In the genomic region with DNA sequence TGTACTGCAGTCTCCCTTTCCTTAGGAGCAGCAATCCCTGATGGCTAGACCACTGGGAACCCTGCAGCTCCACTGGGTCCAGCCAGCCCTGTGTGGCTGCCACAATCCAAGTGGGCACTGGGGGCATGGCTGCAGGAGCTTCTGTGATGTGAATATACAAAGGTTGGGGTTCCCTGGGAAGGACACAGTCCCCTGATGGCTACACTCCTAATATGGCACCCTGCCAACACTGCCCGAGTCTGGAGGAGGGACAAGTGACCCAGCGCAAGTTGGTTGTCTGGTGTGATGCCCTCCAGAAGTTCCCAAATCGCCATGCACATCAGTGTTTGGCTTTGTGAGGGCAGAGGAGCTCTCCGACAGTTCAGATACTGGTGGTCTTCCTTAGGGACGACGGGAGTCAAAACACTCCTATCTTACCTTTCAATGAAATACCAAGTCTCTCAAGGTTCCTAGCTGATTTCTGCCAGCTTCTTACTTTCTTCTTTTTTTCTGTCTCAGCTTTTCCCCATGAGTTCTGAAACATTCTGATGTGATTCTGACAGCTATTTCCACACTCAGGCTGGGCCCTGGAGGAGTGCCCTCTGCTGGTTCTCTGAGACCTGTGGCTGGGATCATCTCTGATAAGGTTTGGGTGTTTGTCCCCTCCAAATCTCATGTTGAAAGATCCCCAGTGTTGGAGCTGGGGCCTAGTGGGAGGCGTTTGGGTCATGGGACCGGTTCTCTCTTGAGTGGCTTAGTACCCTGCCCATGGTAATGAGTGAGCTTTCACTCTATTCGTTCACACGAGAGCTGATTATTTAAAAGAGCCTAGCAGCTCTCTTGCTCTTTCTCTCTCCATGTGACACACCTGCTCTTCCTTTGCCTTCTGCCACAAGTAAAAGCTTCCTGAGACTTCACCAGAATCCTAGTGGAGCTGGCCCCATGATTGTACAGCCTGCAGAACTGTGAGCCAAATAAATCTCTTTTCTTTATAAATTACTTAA, we compare ENCODE assay signal across 11 cellular contexts. TPM values are rescaled to one million over a fixed set of nuclear protein-coding genes. Genes with fewer than 3 reads are reported as not detected.
A peak's percentile ranks its signal among the peaks of the same experiment; 100 is the strongest.
DNase-seq lines count a peak whose midpoint lies in the region; ATAC-seq and TF ChIP-seq lines count a peak whose summit lies in the region.
"Had no signal": no experiment of that assay in that cellular context is flagged by ENCODE, and none has a peak within 500 bp of the region (broad histone marks: within the 10 kb centered on the region; RNA-seq: fewer than 3 reads in every experiment).

No MANE protein-coding gene starts in this region.

- H3K4me3 ChIP-seq in right atrium auricular region = no peak overlapping the region
- H3K4me3 ChIP-seq: testis had no signal

- H3K4me1 Mint-ChIP-seq in activated T-cell treated with anti-CD3 and anti-CD28 coated beads, Interleukin-2, amount 50 U/mL, for 24 hours (ENCODE audit: low read depth) = no peaks in the 10 kb centered on the region
- H3K4me1 Mint-ChIP-seq: naive thymus-derived CD8-positive, alpha-beta T cell had no signal

- in situ Hi-C loops in ACHN (cut with HindIII; ENCODE audit: low pct_ligation_motif_present, low pct_unique_long_range_greater_than_20kb, low sequenced_read_pairs) = no loop called here

- no peak for ATAC-seq in GM21381 (IDR thresholded peaks at IDR 0.05; ENCODE audit: unreplicated experiment)
- no peak for ATAC-seq in GM21723 (IDR thresholded peaks at IDR 0.05; ENCODE audit: unreplicated experiment)
- ATAC-seq: naive thymus-derived CD8-positive, alpha-beta T cell had no signal

- no peak overlapping the region for H3K27ac Mint-ChIP-seq in activated T-cell treated with anti-CD3 and anti-CD28 coated beads, Interleukin-2, amount 50 U/mL, for 24 hours
- H3K27ac Mint-ChIP-seq: naive thymus-derived CD8-positive, alpha-beta T cell had no signal

- H3K9me3 ChIP-seq in right atrium auricular region = peaks cover 0 to 3% of the 10 kb centered on the region in 2 donors
- H3K9me3 ChIP-seq: testis had no signal

- H3K9me3 Mint-ChIP-seq in activated T-cell treated with anti-CD3 and anti-CD28 coated beads, Interleukin-2, amount 50 U/mL, for 24 hours = peaks cover 5% of the 10 kb centered on the region

- no peak overlapping the region for H3K4me3 Mint-ChIP-seq in activated T-cell treated with anti-CD3 and anti-CD28 coated beads, Interleukin-2, amount 50 U/mL, for 24 hours
- H3K4me3 Mint-ChIP-seq: naive thymus-derived CD8-positive, alpha-beta T cell had no signal

- no peaks in the 10 kb centered on the region for H3K36me3 ChIP-seq in right atrium auricular region

- peaks cover 19% of the 10 kb centered on the region for H3K27me3 Mint-ChIP-seq in activated T-cell treated with anti-CD3 and anti-CD28 coated beads, Interleukin-2, amount 50 U/mL, for 24 hours

- H3K36me3 Mint-ChIP-seq in activated T-cell treated with anti-CD3 and anti-CD28 coated beads, Interleukin-2, amount 50 U/mL, for 24 hours (ENCODE audit: low read depth) = no peaks in the 10 kb centered on the region

- H3K27me3 ChIP-seq in right atrium auricular region = no peaks in the 10 kb centered on the region
- H3K27me3 ChIP-seq: testis had no signal

- H3K4me1 ChIP-seq in right atrium auricular region = no peaks in the 10 kb centered on the region
- H3K4me1 ChIP-seq: testis had no signal

- no peak overlapping the region for H3K27ac ChIP-seq in right atrium auricular region
- H3K27ac ChIP-seq: testis had no signal

- peak; percentile 74 for TF ChIP-seq CTCF in GM12873 (IDR thresholded peaks at IDR 0.05; ENCODE audit: insufficient read depth, low read depth, low read length, missing control alignments)
- peak; percentile 34 to 56 for TF ChIP-seq CTCF in right atrium auricular region (IDR thresholded peaks at IDR 0.05)

- DNase-seq in ACHN (peak; percentile 24), SKM-1 treated with dmso at 0.1 percent for 144 hours (lab: John Stamatoyannopoulos, UW; ENCODE audit: unreplicated experiment) (peak; percentile 41), right atrium auricular region (ENCODE audit: low spot score) (no peak), NCI-H2227 treated with DMSO at 0.1 percent for 48 hours (lab: John Stamatoyannopoulos, UW) (no peak)
- DNase-seq in activated T-cell treated with anti-CD3 and anti-CD28 coated beads, Interleukin-2, amount 50 U/mL, for 24 hours = no peak
- DNase-seq: naive thymus-derived CD8-positive, alpha-beta T cell; NCI-H1092 treated with DMSO at 0.1 percent for 48 hours; testis had no signal

RNA-seq across cellular contexts. Expression of gene ZFP57, which starts 15.5 kb away (rescaled TPM):
- total RNA-seq in right atrium auricular region = 10 to 100 TPM in 1 of 2 donors, under 1 TPM in 1; 0.30 to 12.6 TPM

RNA-seq across cellular contexts. Expression of gene HLA-F, which starts 26.8 kb away (rescaled TPM):
- total RNA-seq in right atrium auricular region = 10 to 100 TPM; 21.1 to 36.7 TPM

RNA-seq across cellular contexts. Expression of gene MOG, which starts 39.5 kb away (rescaled TPM):
- 1 to 10 TPM in 1 of 2 donors, under 1 TPM in 1; 0.16 to 2.4 TPM for total RNA-seq in right atrium auricular region
- total RNA-seq: naive thymus-derived CD8-positive, alpha-beta T cell had no signal

Comparison
In these comparisons a context has a peak if more than half of its experiments do, and no peak if none do; other contexts are left out.
1. DNase-seq: peak in ACHN (single experiment) and SKM-1 treated with dmso at 0.1 percent for 144 hours (single experiment); none in right atrium auricular region (single experiment), NCI-H2227 treated with DMSO at 0.1 percent for 48 hours (single experiment) and activated T-cell treated with anti-CD3 and anti-CD28 coated beads, Interleukin-2, amount 50 U/mL, for 24 hours (single experiment).